ENCODE assay signal across 1 cellular context in the genomic region with DNA sequence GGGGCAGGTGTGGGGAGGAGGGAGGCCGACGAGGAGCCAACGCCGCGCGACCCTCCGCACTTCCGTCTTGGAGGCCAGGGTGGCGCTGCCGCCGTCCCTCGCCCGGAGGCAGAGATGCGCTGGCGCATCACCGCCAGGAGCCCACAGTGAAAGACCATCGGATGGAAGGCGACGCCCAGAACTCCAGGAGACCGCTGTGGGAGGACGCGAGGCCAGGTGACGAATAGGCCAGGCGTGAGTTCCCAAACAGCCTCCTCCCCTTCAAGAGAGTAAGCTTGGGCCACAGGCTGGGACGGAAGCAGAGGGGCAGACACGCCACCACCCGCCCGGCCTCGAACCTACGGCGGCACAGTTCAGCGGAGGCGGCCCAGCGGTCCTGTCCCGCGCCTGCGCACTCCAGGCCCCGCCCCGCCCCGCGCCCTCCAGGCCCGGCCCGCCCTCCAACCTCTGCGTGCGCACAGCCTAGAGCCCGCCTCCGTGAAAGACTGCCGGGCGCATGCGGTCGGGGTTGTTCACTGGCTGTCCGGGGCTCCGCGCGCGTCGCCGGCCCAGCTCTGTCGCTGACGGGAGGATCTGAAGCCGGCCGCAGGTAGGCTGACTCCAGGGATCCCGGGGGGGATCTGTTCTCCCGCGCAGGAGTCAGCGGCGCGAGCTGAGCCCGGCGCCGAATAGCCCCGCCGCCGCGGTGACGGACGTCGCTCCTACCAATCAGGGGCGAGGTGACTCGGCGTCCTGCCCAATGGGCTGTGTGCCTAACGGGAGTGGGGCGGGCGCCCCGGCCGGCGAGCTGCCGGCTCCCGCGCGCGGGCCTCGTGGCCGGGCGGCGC.
TF ChIP-seq lines count a peak whose summit lies in the region.

A gene with protein sequence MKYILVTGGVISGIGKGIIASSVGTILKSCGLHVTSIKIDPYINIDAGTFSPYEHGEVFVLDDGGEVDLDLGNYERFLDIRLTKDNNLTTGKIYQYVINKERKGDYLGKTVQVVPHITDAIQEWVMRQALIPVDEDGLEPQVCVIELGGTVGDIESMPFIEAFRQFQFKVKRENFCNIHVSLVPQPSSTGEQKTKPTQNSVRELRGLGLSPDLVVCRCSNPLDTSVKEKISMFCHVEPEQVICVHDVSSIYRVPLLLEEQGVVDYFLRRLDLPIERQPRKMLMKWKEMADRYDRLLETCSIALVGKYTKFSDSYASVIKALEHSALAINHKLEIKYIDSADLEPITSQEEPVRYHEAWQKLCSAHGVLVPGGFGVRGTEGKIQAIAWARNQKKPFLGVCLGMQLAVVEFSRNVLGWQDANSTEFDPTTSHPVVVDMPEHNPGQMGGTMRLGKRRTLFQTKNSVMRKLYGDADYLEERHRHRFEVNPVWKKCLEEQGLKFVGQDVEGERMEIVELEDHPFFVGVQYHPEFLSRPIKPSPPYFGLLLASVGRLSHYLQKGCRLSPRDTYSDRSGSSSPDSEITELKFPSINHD (plus strand): TSS at position 456 of the 827 bp plus-strand sequence. CDS start 3,595 bp downstream, outside the sequence.

TF ChIP-seq in H1, 55 proteins besides CTCF, POLR2A, EP300 and RAD21 (continues in another document):
- peak; percentile 89 for TF ChIP-seq POLR2AphosphoS5 (IDR thresholded peaks at IDR 0.05; ENCODE audit: low read depth, low read length)
- TF ChIP-seq RNF2 (IDR thresholded peaks at IDR 0.05; ENCODE audit: borderline replicate concordance, low read depth, low read length, missing control alignments, poor library complexity, severe bottlenecking): no peak
- TF ChIP-seq SIRT6 (IDR thresholded peaks at IDR 0.05; ENCODE audit: low read length): no peak
- no peak for TF ChIP-seq POU5F1 (IDR thresholded peaks at IDR 0.05; ENCODE audit: low read depth, low read length)
- no peak; the same call in 1 of the 2 replicates for TF ChIP-seq GTF2F1 (IDR thresholded peaks at IDR 0.05; ENCODE audit: borderline replicate concordance, low read depth, low read length)
- peak; percentile 80 for TF ChIP-seq CHD2 (IDR thresholded peaks at IDR 0.05; ENCODE audit: low read length)
- no peak for TF ChIP-seq SIX5 (IDR thresholded peaks at IDR 0.05; ENCODE audit: low read depth, low read length)
- peak in 1 of 2 experiments; percentile 54; a peak in 2 of 4 replicates for TF ChIP-seq HDAC2 (IDR thresholded peaks at IDR 0.05; ENCODE audit: borderline replicate concordance in 1 of 2, low read depth in 2 of 2, low read length in 2 of 2)
- no peak for TF ChIP-seq KDM5A (IDR thresholded peaks at IDR 0.05; ENCODE audit: low read length)
- no peak for TF ChIP-seq JUND (IDR thresholded peaks at IDR 0.05; ENCODE audit: low read length)
- no peak for TF ChIP-seq SUZ12 (IDR thresholded peaks at IDR 0.05; ENCODE audit: low read length)
- TF ChIP-seq KDM1A (IDR thresholded peaks at IDR 0.05; ENCODE audit: borderline replicate concordance, low read length): peak; percentile 84; the same call in 1 of the 2 replicates
- TF ChIP-seq NRF1 (IDR thresholded peaks at IDR 0.05; ENCODE audit: low read depth, low read length): peak; percentile 53
- no peak for TF ChIP-seq CBX5 (IDR thresholded peaks at IDR 0.05; ENCODE audit: low read depth, low read length)
- TF ChIP-seq CEBPB (IDR thresholded peaks at IDR 0.05; ENCODE audit: low read depth, low read length): no peak
- TF ChIP-seq SP2 (IDR thresholded peaks at IDR 0.05; ENCODE audit: low read length): peak; percentile 54
- TF ChIP-seq SRF (IDR thresholded peaks at IDR 0.05; ENCODE audit: low read depth, low read length): no peak
- TF ChIP-seq SIN3A (conservative IDR thresholded peaks at IDR 0.05 in 1 of 2, IDR thresholded peaks at IDR 0.05 in 1 of 2; ENCODE audit: low read depth in 1 of 2, low read length in 2 of 2): 0 out of 4 replicates have a peak, but pooled peaks have one; percentile 15 to 29
- TF ChIP-seq BACH1 (IDR thresholded peaks at IDR 0.05; ENCODE audit: low read length): no peak
- TF ChIP-seq PHF8 (conservative IDR thresholded peaks at IDR 0.05; ENCODE audit: low read depth, low read length): peak; percentile 91; the same call in 1 of the 2 replicates
- TF ChIP-seq, protein P1, sequence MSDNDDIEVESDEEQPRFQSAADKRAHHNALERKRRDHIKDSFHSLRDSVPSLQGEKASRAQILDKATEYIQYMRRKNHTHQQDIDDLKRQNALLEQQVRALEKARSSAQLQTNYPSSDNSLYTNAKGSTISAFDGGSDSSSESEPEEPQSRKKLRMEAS (IDR thresholded peaks at IDR 0.05): peak; percentile 79
- peak; percentile 71 for TF ChIP-seq CREB1 (IDR thresholded peaks at IDR 0.05)
- no peak for TF ChIP-seq EGR1 (IDR thresholded peaks at IDR 0.05; ENCODE audit: borderline replicate concordance, low read depth, low read length)
- TF ChIP-seq NANOG (IDR thresholded peaks at IDR 0.05; ENCODE audit: insufficient read depth, low read depth, low read length, poor library complexity, severe bottlenecking): no peak
- TF ChIP-seq EZH2 (IDR thresholded peaks at IDR 0.05; ENCODE audit: low read depth, low read length, severe bottlenecking): no peak
- TF ChIP-seq SAP30 (IDR thresholded peaks at IDR 0.05; ENCODE audit: insufficient read depth, insufficient replicate concordance, low read length): no peak
- no peak for TF ChIP-seq BCL11A (IDR thresholded peaks at IDR 0.05; ENCODE audit: low read depth in 2 of 2, low read length in 2 of 2)
- no peak for TF ChIP-seq RFX5 (IDR thresholded peaks at IDR 0.05; ENCODE audit: borderline replicate concordance, low read depth, low read length)
- TF ChIP-seq MAFK (IDR thresholded peaks at IDR 0.05; ENCODE audit: low read depth, low read length): no peak
- TF ChIP-seq TAF7 (optimal IDR thresholded peaks at IDR 0.05; ENCODE audit: borderline replicate concordance, low read depth, low read length): no peak
- TF ChIP-seq, protein P2, sequence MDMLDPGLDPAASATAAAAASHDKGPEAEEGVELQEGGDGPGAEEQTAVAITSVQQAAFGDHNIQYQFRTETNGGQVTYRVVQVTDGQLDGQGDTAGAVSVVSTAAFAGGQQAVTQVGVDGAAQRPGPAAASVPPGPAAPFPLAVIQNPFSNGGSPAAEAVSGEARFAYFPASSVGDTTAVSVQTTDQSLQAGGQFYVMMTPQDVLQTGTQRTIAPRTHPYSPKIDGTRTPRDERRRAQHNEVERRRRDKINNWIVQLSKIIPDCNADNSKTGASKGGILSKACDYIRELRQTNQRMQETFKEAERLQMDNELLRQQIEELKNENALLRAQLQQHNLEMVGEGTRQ (IDR thresholded peaks at IDR 0.05; ENCODE audit: low read length): no peak
- TF ChIP-seq SP1 (IDR thresholded peaks at IDR 0.05; ENCODE audit: low read depth, low read length): peak; percentile 90
- TF ChIP-seq, protein P3, sequence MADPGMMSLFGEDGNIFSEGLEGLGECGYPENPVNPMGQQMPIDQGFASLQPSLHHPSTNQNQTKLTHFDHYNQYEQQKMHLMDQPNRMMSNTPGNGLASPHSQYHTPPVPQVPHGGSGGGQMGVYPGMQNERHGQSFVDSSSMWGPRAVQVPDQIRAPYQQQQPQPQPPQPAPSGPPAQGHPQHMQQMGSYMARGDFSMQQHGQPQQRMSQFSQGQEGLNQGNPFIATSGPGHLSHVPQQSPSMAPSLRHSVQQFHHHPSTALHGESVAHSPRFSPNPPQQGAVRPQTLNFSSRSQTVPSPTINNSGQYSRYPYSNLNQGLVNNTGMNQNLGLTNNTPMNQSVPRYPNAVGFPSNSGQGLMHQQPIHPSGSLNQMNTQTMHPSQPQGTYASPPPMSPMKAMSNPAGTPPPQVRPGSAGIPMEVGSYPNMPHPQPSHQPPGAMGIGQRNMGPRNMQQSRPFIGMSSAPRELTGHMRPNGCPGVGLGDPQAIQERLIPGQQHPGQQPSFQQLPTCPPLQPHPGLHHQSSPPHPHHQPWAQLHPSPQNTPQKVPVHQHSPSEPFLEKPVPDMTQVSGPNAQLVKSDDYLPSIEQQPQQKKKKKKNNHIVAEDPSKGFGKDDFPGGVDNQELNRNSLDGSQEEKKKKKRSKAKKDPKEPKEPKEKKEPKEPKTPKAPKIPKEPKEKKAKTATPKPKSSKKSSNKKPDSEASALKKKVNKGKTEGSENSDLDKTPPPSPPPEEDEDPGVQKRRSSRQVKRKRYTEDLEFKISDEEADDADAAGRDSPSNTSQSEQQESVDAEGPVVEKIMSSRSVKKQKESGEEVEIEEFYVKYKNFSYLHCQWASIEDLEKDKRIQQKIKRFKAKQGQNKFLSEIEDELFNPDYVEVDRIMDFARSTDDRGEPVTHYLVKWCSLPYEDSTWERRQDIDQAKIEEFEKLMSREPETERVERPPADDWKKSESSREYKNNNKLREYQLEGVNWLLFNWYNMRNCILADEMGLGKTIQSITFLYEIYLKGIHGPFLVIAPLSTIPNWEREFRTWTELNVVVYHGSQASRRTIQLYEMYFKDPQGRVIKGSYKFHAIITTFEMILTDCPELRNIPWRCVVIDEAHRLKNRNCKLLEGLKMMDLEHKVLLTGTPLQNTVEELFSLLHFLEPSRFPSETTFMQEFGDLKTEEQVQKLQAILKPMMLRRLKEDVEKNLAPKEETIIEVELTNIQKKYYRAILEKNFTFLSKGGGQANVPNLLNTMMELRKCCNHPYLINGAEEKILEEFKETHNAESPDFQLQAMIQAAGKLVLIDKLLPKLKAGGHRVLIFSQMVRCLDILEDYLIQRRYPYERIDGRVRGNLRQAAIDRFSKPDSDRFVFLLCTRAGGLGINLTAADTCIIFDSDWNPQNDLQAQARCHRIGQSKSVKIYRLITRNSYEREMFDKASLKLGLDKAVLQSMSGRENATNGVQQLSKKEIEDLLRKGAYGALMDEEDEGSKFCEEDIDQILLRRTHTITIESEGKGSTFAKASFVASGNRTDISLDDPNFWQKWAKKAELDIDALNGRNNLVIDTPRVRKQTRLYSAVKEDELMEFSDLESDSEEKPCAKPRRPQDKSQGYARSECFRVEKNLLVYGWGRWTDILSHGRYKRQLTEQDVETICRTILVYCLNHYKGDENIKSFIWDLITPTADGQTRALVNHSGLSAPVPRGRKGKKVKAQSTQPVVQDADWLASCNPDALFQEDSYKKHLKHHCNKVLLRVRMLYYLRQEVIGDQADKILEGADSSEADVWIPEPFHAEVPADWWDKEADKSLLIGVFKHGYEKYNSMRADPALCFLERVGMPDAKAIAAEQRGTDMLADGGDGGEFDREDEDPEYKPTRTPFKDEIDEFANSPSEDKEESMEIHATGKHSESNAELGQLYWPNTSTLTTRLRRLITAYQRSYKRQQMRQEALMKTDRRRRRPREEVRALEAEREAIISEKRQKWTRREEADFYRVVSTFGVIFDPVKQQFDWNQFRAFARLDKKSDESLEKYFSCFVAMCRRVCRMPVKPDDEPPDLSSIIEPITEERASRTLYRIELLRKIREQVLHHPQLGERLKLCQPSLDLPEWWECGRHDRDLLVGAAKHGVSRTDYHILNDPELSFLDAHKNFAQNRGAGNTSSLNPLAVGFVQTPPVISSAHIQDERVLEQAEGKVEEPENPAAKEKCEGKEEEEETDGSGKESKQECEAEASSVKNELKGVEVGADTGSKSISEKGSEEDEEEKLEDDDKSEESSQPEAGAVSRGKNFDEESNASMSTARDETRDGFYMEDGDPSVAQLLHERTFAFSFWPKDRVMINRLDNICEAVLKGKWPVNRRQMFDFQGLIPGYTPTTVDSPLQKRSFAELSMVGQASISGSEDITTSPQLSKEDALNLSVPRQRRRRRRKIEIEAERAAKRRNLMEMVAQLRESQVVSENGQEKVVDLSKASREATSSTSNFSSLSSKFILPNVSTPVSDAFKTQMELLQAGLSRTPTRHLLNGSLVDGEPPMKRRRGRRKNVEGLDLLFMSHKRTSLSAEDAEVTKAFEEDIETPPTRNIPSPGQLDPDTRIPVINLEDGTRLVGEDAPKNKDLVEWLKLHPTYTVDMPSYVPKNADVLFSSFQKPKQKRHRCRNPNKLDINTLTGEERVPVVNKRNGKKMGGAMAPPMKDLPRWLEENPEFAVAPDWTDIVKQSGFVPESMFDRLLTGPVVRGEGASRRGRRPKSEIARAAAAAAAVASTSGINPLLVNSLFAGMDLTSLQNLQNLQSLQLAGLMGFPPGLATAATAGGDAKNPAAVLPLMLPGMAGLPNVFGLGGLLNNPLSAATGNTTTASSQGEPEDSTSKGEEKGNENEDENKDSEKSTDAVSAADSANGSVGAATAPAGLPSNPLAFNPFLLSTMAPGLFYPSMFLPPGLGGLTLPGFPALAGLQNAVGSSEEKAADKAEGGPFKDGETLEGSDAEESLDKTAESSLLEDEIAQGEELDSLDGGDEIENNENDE (IDR thresholded peaks at IDR 0.05; ENCODE audit: insufficient replicate concordance, low read length): no peak
- TF ChIP-seq, protein P4, sequence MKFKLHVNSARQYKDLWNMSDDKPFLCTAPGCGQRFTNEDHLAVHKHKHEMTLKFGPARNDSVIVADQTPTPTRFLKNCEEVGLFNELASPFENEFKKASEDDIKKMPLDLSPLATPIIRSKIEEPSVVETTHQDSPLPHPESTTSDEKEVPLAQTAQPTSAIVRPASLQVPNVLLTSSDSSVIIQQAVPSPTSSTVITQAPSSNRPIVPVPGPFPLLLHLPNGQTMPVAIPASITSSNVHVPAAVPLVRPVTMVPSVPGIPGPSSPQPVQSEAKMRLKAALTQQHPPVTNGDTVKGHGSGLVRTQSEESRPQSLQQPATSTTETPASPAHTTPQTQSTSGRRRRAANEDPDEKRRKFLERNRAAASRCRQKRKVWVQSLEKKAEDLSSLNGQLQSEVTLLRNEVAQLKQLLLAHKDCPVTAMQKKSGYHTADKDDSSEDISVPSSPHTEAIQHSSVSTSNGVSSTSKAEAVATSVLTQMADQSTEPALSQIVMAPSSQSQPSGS (IDR thresholded peaks at IDR 0.05; ENCODE audit: low read length): peak; percentile 50; the same call in 1 of the 2 replicates
- no peak for TF ChIP-seq RXRA (IDR thresholded peaks at IDR 0.05; ENCODE audit: insufficient read depth, low read depth, low read length)
- TF ChIP-seq CHD1 (IDR thresholded peaks at IDR 0.05; ENCODE audit: low read depth, low read length): no peak
- TF ChIP-seq CTBP2 (IDR thresholded peaks at IDR 0.05; ENCODE audit: borderline replicate concordance, insufficient read depth, insufficient read length, low read length): peak; percentile 39
- peak; percentile 88; the same call in 1 of the 2 replicates for TF ChIP-seq RBBP5 (IDR thresholded peaks at IDR 0.05; ENCODE audit: borderline replicate concordance, low read depth, low read length)
- TF ChIP-seq CBX8 (IDR thresholded peaks at IDR 0.05; ENCODE audit: borderline replicate concordance, low read depth, low read length): no peak
- TF ChIP-seq BRCA1 (IDR thresholded peaks at IDR 0.05; ENCODE audit: low read depth, low read length): no peak
- peak; percentile 81 for TF ChIP-seq TAF1 (IDR thresholded peaks at IDR 0.05; ENCODE audit: low read depth, low read length)
- peak; percentile 77 for TF ChIP-seq ASH2L (IDR thresholded peaks at IDR 0.05; ENCODE audit: low read length)
- TF ChIP-seq HDAC6 (IDR thresholded peaks at IDR 0.05; ENCODE audit: low read depth, low read length): no peak
- peak; percentile 78 for TF ChIP-seq KDM4A (IDR thresholded peaks at IDR 0.05; ENCODE audit: low read depth, low read length, severe bottlenecking)
- TF ChIP-seq, protein P5, sequence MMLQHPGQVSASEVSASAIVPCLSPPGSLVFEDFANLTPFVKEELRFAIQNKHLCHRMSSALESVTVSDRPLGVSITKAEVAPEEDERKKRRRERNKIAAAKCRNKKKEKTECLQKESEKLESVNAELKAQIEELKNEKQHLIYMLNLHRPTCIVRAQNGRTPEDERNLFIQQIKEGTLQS (IDR thresholded peaks at IDR 0.05; ENCODE audit: insufficient read depth, low read depth, low read length): no peak
- peak; percentile 32 for TF ChIP-seq TBP (IDR thresholded peaks at IDR 0.05; ENCODE audit: low read depth, low read length)
- no peak for TF ChIP-seq TEAD4 (IDR thresholded peaks at IDR 0.05; ENCODE audit: low read depth, low read length)
- no peak for TF ChIP-seq TCF12 (IDR thresholded peaks at IDR 0.05; ENCODE audit: low read depth, low read length)
- TF ChIP-seq SP4 (IDR thresholded peaks at IDR 0.05; ENCODE audit: low read length): no peak; the same call in 1 of the 2 replicates
- 0 out of 2 replicates have a peak, but pooled peaks have one; percentile 1 for TF ChIP-seq GABPA (IDR thresholded peaks at IDR 0.05; ENCODE audit: borderline replicate concordance, insufficient read depth, low read length)
